In the genomic region with DNA sequence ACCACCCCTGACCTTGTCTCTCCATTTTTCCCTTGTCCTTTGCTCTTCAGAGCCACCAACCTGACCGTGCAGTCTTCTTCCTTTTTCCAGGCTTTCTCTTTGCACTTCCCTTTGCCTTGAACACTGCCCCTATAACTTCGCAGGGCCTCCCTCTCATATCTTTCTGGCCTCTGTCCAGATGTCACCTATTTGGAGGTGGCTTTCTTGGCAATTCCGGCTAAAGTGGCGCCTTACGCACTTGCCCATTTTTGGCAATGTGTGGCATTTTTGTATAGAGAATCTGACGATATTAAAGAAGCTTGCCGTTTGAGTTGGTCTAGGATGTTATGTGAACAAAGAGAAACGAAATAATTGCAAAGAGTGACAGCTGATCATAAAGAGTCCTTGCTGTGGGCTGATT, we compare ENCODE assay signal across 8 cellular contexts. TPM values are rescaled to one million over a fixed set of nuclear protein-coding genes. Genes with fewer than 3 reads are reported as not detected.
DNase-seq lines count a peak whose midpoint lies in the region; ATAC-seq and TF ChIP-seq lines count a peak whose summit lies in the region.

No MANE protein-coding gene starts in this region.

- peak overlapping the region; percentile 92 for H3K4me3 Mint-ChIP-seq in central memory CD8-positive, alpha-beta T cell
- peak overlapping the region; percentile 87 to 98 (median 94) for H3K4me3 Mint-ChIP-seq in naive thymus-derived CD4-positive, alpha-beta T cell

- H3K79me2 ChIP-seq in KMS-11 (ENCODE audit: insufficient read depth, low read depth), result no peaks in the 10 kb centered on the region

- no peaks in the 10 kb centered on the region for H3K9me3 Mint-ChIP-seq in central memory CD8-positive, alpha-beta T cell
- H3K9me3 Mint-ChIP-seq in naive thymus-derived CD4-positive, alpha-beta T cell, result peaks cover 9 to 91% (median 57%) of the 10 kb centered on the region in 11 donors

- intact Hi-C loops in naive thymus-derived CD4-positive, alpha-beta T cell (cut with micrococcal nuclease), result loop anchor here in 1 of 2 donors (2.0 kb wide), 1 partner anchor 30 kb away; the partner anchor contains the start of gene ZNF304

- H3K27ac ChIP-seq in KMS-11, result no peak overlapping the region
- peak overlapping the region; percentile 83 for H3K27ac ChIP-seq in naive thymus-derived CD4-positive, alpha-beta T cell (ENCODE audit: low read depth, low read length)

- peaks cover 31% of the 10 kb centered on the region for H3K4me1 Mint-ChIP-seq in central memory CD8-positive, alpha-beta T cell
- H3K4me1 Mint-ChIP-seq in naive thymus-derived CD4-positive, alpha-beta T cell, result peaks cover 14 to 30% (median 25%) of the 10 kb centered on the region in 7 donors

- H3K36me3 ChIP-seq in BJ (ENCODE audit: control insufficient read depth, insufficient read depth, low read length) (peaks cover 10% of the 10 kb centered on the region), KMS-11 (ENCODE audit: insufficient read depth) (no peaks in the 10 kb centered on the region)
- peaks cover 9 to 29% (median 23%) of the 10 kb centered on the region in 3 experiments for H3K36me3 ChIP-seq in naive thymus-derived CD4-positive, alpha-beta T cell (ENCODE audit: control insufficient read depth in 2 of 3, insufficient read depth in 3 of 3, low read length in 3 of 3)

- H3K27me3 ChIP-seq in BJ (ENCODE audit: control insufficient read depth, insufficient read depth, low read length), result peaks cover 5% of the 10 kb centered on the region; the same call in 1 of the 2 replicates
- no peaks in the 10 kb centered on the region for H3K27me3 ChIP-seq in KMS-11 (ENCODE audit: insufficient read depth, low read depth)
- H3K27me3 ChIP-seq in naive thymus-derived CD4-positive, alpha-beta T cell (ENCODE audit: control insufficient read depth in 2 of 2, insufficient read depth in 2 of 2, low read length in 2 of 2), result peaks cover 0 to 6% of the 10 kb centered on the region in 2 donors

- peaks cover 20% of the 10 kb centered on the region for H3K27me3 Mint-ChIP-seq in central memory CD8-positive, alpha-beta T cell
- peaks cover 13 to 24% (median 18%) of the 10 kb centered on the region in 5 donors for H3K27me3 Mint-ChIP-seq in naive thymus-derived CD4-positive, alpha-beta T cell

- POLR2A ChIA-PET in BJ (lab: Charles Lee), result no interaction called here
- POLR2A ChIA-PET in naive thymus-derived CD4-positive, alpha-beta T cell (lab: Charles Lee), result interaction anchor here (0.6 to 0.8 kb wide), 3 partner anchors 36 to 446 kb away, joined by 3 to 7 read pairs (median 3); no protein-coding TSS in a partner anchor

- CTCF ChIA-PET in BJ (lab: Yijun Ruan, JAX), result interaction anchor here (1.0 kb wide), 1 partner anchor 18 kb away, joined by 3 read pairs; no protein-coding TSS in a partner anchor
- CTCF ChIA-PET in naive thymus-derived CD4-positive, alpha-beta T cell (lab: Charles Lee), result no interaction called here

- no peaks in the 10 kb centered on the region for H4K20me1 ChIP-seq in KMS-11 (ENCODE audit: insufficient read depth)

- H3K4me2 ChIP-seq in KMS-11, result no peak overlapping the region

- H3K9ac ChIP-seq in KMS-11, result no peak overlapping the region

- no peak for ATAC-seq in central memory CD8-positive, alpha-beta T cell (replicated peaks; ENCODE audit: extremely low read depth, poor library complexity, severe bottlenecking)
- ATAC-seq in naive thymus-derived CD4-positive, alpha-beta T cell, result no peak
- ATAC-seq in GM21447 (IDR thresholded peaks at IDR 0.05; ENCODE audit: unreplicated experiment) (no peak), HG02970 (IDR thresholded peaks at IDR 0.05; ENCODE audit: low FRiP score, unreplicated experiment) (no peak)

- H3K4me1 ChIP-seq in KMS-11 (ENCODE audit: low read depth, poor library complexity, severe bottlenecking), result no peaks in the 10 kb centered on the region
- peaks cover 0 to 18% of the 10 kb centered on the region in 2 donors for H3K4me1 ChIP-seq in naive thymus-derived CD4-positive, alpha-beta T cell (ENCODE audit: control insufficient read depth in 2 of 2, insufficient read depth in 2 of 2, low read length in 2 of 2)

- H3K4me3 ChIP-seq in BJ (ENCODE audit: low read depth, low read length) (peak overlapping the region; percentile 89), KMS-11 (IDR thresholded peaks at IDR 0.05; ENCODE audit: insufficient read depth, low read depth, low read length) (no peak overlapping the region)
- H3K4me3 ChIP-seq in naive thymus-derived CD4-positive, alpha-beta T cell (ENCODE audit: low read length), result peak overlapping the region; percentile 76

- peaks cover 37% of the 10 kb centered on the region for H3K36me3 Mint-ChIP-seq in central memory CD8-positive, alpha-beta T cell (ENCODE audit: insufficient read depth)
- H3K36me3 Mint-ChIP-seq in naive thymus-derived CD4-positive, alpha-beta T cell, result peaks cover 42 to 62% (median 47%) of the 10 kb centered on the region in 5 donors

- DNase-seq in BJ (ENCODE audit: low read depth), result no peak
- DNase-seq in central memory CD8-positive, alpha-beta T cell (ENCODE audit: low spot score in 2 of 2), result no peak
- no peak for DNase-seq in naive thymus-derived CD4-positive, alpha-beta T cell
- DNase-seq in iPS-NIHi7 (ENCODE audit: extremely low spot score), result no peak
- no peak for DNase-seq in NCI-H526 treated with DMSO at 0.1 percent for 48 hours (lab: John Stamatoyannopoulos, UW)

- H3K9me3 ChIP-seq in naive thymus-derived CD4-positive, alpha-beta T cell (ENCODE audit: control insufficient read depth in 2 of 3, low read length in 3 of 3), result peaks cover 0 to 54% (median 5%) of the 10 kb centered on the region in 3 experiments

- H3K27ac Mint-ChIP-seq in central memory CD8-positive, alpha-beta T cell (ENCODE audit: low read depth), result peak overlapping the region; percentile 97
- peak overlapping the region; percentile 56 to 98 (median 96) for H3K27ac Mint-ChIP-seq in naive thymus-derived CD4-positive, alpha-beta T cell

- TF ChIP-seq CTCF in BJ (IDR thresholded peaks at IDR 0.05; ENCODE audit: insufficient read depth, low read depth, low read length) (no peak), KMS-11 (conservative IDR thresholded peaks at IDR 0.05; ENCODE audit: low read depth, low read length) (no peak)

- peak overlapping the region; percentile 76; the same call in 1 of the 2 replicates for H2AFZ ChIP-seq in KMS-11 (ENCODE audit: low read depth)

RNA-seq across cellular contexts. Expression of gene ZNF543, which starts 0.9 kb away (rescaled TPM):
- 1.7 and 2.1 TPM in 2 replicates for polyA plus RNA-seq in BJ (2011; rRNA removed)
- polyA minus RNA-seq in BJ (2011; rRNA and poly(A)+ RNA removed), result 4.6 and 5.6 TPM in 2 replicates
- 1 to 10 TPM; 3.6 to 9.0 (median 8.0) TPM for total RNA-seq in naive thymus-derived CD4-positive, alpha-beta T cell
- 1 to 10 TPM; 2.6 to 7.8 TPM for polyA plus RNA-seq in naive thymus-derived CD4-positive, alpha-beta T cell

RNA-seq across cellular contexts. Expression of gene ZNF304, which starts 29.9 kb away (rescaled TPM):
- polyA plus RNA-seq in BJ (2011; rRNA removed), result 5.4 and 7.4 TPM in 2 replicates
- 8.5 and 11.2 TPM in 2 replicates for polyA minus RNA-seq in BJ (2011; rRNA and poly(A)+ RNA removed)
- 10 to 100 TPM in 2 of 5 experiments, 1 to 10 TPM in 3; 6.0 to 12.5 (median 9.0) TPM for total RNA-seq in naive thymus-derived CD4-positive, alpha-beta T cell
- polyA plus RNA-seq in naive thymus-derived CD4-positive, alpha-beta T cell, result 1 to 10 TPM; 3.3 to 4.4 TPM

RNA-seq across cellular contexts. Expression of gene ZNF460, which starts 40.9 kb away (rescaled TPM):
- 11.7 and 13.9 TPM in 2 replicates for polyA plus RNA-seq in BJ (2011; rRNA removed)
- polyA minus RNA-seq in BJ (2011; rRNA and poly(A)+ RNA removed), result 109 and 140 TPM in 2 replicates
- 10 to 100 TPM; 44.8 to 82.6 (median 71.1) TPM for total RNA-seq in naive thymus-derived CD4-positive, alpha-beta T cell
- 10 to 100 TPM in 1 of 2 donors, 1 to 10 TPM in 1; 8.1 to 10.2 TPM for polyA plus RNA-seq in naive thymus-derived CD4-positive, alpha-beta T cell

RNA-seq across cellular contexts. Expression of gene TRAPPC2B, which starts 42.2 kb away (rescaled TPM):
- 11.0 and 16.3 TPM in 2 replicates for polyA plus RNA-seq in BJ (2011; rRNA removed)
- polyA minus RNA-seq in BJ (2011; rRNA and poly(A)+ RNA removed), result 5.1 and 5.2 TPM in 2 replicates
- total RNA-seq in naive thymus-derived CD4-positive, alpha-beta T cell, result 10 to 100 TPM in 2 of 5 experiments, 1 to 10 TPM in 3; 7.7 to 11.8 (median 9.0) TPM
- 10 to 100 TPM; 17.7 to 18.9 TPM for polyA plus RNA-seq in naive thymus-derived CD4-positive, alpha-beta T cell

RNA-seq across cellular contexts. Expression of gene ZNF547, which starts 42.2 kb away (rescaled TPM):
- 3.4 and 3.5 TPM in 2 replicates for polyA plus RNA-seq in BJ (2011; rRNA removed)
- polyA minus RNA-seq in BJ (2011; rRNA and poly(A)+ RNA removed), result 10.3 and 11.8 TPM in 2 replicates
- 10 to 100 TPM in 1 of 5 experiments, 1 to 10 TPM in 2, under 1 TPM in 2; 0.40 to 10.1 (median 3.6) TPM for total RNA-seq in naive thymus-derived CD4-positive, alpha-beta T cell
- 1 to 10 TPM in 1 of 2 donors, under 1 TPM in 1; 0.50 to 1.7 TPM for polyA plus RNA-seq in naive thymus-derived CD4-positive, alpha-beta T cell
